1 cellular context compared by ENCODE assay signal in the genomic region with DNA sequence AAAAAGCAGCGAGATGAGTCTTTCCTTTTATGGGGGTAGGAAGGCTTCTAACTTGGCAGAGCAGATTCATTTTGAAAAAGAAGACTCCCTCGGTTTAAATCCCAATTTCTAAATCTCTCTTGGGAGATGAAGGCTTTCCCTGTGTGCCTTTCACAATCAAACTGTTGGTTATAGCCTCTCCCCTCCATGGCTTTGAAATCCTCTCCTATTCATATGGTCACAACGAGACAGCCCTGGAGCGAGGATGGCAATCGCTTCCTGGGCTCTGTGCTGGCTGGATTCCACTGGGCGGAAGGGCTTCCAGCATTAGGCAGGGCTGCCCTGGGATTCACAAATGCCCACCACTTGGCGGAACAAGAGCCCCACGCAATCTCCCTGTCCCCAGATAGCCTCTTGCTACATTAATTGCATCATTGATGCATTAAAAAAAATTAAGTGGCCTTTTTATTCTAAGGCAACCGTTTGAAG.
TF ChIP-seq lines count a peak whose summit lies in the region.

No MANE protein-coding gene starts in this region.

TF ChIP-seq in GM23338, 12 proteins besides CTCF, POLR2A, EP300 and RAD21:
- TF ChIP-seq, protein P1, sequence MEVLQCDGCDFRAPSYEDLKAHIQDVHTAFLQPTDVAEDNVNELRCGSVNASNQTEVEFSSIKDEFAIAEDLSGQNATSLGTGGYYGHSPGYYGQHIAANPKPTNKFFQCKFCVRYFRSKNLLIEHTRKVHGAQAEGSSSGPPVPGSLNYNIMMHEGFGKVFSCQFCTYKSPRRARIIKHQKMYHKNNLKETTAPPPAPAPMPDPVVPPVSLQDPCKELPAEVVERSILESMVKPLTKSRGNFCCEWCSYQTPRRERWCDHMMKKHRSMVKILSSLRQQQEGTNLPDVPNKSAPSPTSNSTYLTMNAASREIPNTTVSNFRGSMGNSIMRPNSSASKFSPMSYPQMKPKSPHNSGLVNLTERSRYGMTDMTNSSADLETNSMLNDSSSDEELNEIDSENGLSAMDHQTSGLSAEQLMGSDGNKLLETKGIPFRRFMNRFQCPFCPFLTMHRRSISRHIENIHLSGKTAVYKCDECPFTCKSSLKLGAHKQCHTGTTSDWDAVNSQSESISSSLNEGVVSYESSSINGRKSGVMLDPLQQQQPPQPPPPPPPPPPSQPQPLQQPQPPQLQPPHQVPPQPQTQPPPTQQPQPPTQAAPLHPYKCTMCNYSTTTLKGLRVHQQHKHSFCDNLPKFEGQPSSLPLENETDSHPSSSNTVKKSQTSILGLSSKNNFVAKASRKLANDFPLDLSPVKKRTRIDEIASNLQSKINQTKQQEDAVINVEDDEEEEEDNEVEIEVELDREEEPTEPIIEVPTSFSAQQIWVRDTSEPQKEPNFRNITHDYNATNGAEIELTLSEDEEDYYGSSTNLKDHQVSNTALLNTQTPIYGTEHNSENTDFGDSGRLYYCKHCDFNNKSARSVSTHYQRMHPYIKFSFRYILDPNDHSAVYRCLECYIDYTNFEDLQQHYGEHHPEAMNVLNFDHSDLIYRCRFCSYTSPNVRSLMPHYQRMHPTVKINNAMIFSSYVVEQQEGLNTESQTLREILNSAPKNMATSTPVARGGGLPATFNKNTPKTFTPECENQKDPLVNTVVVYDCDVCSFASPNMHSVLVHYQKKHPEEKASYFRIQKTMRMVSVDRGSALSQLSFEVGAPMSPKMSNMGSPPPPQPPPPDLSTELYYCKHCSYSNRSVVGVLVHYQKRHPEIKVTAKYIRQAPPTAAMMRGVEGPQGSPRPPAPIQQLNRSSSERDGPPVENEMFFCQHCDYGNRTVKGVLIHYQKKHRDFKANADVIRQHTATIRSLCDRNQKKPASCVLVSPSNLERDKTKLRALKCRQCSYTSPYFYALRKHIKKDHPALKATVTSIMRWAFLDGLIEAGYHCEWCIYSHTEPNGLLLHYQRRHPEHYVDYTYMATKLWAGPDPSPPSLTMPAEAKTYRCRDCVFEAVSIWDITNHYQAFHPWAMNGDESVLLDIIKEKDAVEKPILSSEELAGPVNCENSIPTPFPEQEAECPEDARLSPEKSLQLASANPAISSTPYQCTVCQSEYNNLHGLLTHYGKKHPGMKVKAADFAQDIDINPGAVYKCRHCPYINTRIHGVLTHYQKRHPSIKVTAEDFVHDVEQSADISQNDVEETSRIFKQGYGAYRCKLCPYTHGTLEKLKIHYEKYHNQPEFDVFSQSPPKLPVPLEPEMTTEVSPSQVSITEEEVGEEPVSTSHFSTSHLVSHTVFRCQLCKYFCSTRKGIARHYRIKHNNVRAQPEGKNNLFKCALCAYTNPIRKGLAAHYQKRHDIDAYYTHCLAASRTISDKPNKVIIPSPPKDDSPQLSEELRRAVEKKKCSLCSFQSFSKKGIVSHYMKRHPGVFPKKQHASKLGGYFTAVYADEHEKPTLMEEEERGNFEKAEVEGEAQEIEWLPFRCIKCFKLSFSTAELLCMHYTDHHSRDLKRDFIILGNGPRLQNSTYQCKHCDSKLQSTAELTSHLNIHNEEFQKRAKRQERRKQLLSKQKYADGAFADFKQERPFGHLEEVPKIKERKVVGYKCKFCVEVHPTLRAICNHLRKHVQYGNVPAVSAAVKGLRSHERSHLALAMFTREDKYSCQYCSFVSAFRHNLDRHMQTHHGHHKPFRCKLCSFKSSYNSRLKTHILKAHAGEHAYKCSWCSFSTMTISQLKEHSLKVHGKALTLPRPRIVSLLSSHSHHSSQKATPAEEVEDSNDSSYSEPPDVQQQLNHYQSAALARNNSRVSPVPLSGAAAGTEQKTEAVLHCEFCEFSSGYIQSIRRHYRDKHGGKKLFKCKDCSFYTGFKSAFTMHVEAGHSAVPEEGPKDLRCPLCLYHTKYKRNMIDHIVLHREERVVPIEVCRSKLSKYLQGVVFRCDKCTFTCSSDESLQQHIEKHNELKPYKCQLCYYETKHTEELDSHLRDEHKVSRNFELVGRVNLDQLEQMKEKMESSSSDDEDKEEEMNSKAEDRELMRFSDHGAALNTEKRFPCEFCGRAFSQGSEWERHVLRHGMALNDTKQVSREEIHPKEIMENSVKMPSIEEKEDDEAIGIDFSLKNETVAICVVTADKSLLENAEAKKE (CRISPR knock-in tag; IDR thresholded peaks at IDR 0.05): no peak
- TF ChIP-seq, protein P2, sequence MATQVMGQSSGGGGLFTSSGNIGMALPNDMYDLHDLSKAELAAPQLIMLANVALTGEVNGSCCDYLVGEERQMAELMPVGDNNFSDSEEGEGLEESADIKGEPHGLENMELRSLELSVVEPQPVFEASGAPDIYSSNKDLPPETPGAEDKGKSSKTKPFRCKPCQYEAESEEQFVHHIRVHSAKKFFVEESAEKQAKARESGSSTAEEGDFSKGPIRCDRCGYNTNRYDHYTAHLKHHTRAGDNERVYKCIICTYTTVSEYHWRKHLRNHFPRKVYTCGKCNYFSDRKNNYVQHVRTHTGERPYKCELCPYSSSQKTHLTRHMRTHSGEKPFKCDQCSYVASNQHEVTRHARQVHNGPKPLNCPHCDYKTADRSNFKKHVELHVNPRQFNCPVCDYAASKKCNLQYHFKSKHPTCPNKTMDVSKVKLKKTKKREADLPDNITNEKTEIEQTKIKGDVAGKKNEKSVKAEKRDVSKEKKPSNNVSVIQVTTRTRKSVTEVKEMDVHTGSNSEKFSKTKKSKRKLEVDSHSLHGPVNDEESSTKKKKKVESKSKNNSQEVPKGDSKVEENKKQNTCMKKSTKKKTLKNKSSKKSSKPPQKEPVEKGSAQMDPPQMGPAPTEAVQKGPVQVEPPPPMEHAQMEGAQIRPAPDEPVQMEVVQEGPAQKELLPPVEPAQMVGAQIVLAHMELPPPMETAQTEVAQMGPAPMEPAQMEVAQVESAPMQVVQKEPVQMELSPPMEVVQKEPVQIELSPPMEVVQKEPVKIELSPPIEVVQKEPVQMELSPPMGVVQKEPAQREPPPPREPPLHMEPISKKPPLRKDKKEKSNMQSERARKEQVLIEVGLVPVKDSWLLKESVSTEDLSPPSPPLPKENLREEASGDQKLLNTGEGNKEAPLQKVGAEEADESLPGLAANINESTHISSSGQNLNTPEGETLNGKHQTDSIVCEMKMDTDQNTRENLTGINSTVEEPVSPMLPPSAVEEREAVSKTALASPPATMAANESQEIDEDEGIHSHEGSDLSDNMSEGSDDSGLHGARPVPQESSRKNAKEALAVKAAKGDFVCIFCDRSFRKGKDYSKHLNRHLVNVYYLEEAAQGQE (IDR thresholded peaks at IDR 0.05; ENCODE audit: unreplicated experiment): no peak
- TF ChIP-seq ZNF331 (CRISPR knock-in tag; IDR thresholded peaks at IDR 0.05; ENCODE audit: low read depth): no peak
- TF ChIP-seq EZH2phosphoT487 (IDR thresholded peaks at IDR 0.05; ENCODE audit: unreplicated experiment): no peak
- TF ChIP-seq EZH2 (IDR thresholded peaks at IDR 0.05; ENCODE audit: low read depth, unreplicated experiment): no peak
- TF ChIP-seq JUNB (IDR thresholded peaks at IDR 0.05; ENCODE audit: unreplicated experiment): no peak
- no peak for TF ChIP-seq CREB1 (CRISPR knock-in tag; IDR thresholded peaks at IDR 0.05; ENCODE audit: low read depth)
- TF ChIP-seq ZNF114 (CRISPR knock-in tag; IDR thresholded peaks at IDR 0.05): no peak
- no peak for TF ChIP-seq POLR2AphosphoS5 (IDR thresholded peaks at IDR 0.05; ENCODE audit: low read depth)
- TF ChIP-seq, protein P3, sequence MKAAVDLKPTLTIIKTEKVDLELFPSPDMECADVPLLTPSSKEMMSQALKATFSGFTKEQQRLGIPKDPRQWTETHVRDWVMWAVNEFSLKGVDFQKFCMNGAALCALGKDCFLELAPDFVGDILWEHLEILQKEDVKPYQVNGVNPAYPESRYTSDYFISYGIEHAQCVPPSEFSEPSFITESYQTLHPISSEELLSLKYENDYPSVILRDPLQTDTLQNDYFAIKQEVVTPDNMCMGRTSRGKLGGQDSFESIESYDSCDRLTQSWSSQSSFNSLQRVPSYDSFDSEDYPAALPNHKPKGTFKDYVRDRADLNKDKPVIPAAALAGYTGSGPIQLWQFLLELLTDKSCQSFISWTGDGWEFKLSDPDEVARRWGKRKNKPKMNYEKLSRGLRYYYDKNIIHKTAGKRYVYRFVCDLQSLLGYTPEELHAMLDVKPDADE (IDR thresholded peaks at IDR 0.05): no peak
- no peak for TF ChIP-seq NANOG (IDR thresholded peaks at IDR 0.05; ENCODE audit: borderline replicate concordance)
- no peak for TF ChIP-seq STAT1 (IDR thresholded peaks at IDR 0.05; ENCODE audit: unreplicated experiment)
TF ChIP-seq in GM23338: peak in this region for 0.
